In the genomic region with DNA sequence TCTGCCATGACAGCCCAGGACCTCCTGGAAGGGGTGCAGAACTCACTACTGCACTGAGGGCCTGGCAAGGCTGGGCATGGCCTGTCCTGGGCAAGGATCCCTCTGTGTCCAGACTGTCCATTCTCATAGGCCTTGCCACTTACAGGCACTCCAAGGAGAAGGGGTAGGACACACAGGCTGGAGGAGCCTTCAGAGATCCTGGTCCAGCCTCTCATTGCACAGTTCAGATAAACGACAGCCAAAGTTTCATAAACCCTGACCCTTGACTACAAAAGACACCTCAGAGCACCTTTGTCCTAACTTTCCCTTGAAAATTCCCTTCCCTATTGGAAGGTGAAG, we compare ENCODE assay signal across 20 cellular contexts. TPM values are rescaled to one million over a fixed set of nuclear protein-coding genes. Genes with fewer than 3 reads are reported as not detected.
"Had no signal": no experiment of that assay in that cellular context is flagged by ENCODE, and none has a peak within 500 bp of the region (broad histone marks: within the 10 kb centered on the region; RNA-seq: fewer than 3 reads in every experiment).

No MANE protein-coding gene starts in this region.

- H3K4me2 ChIP-seq: hepatocyte had no signal

- H3K4me3 ChIP-seq: ascending aorta, hepatocyte, ovary, uterus had no signal

- H3K9me3 ChIP-seq: ascending aorta, ovary, uterus had no signal

- H3K27ac Mint-ChIP-seq: activated CD4-positive, alpha-beta memory T cell treated with anti-CD3 and anti-CD28 coated beads for 36 hours; activated CD4-positive, alpha-beta T cell treated with anti-CD3 and anti-CD28 coated beads for 36 hours; activated CD8-positive, alpha-beta memory T cell treated with anti-CD3 and anti-CD28 coated beads, Interleukin-2, amount 10 ng/mL, durations not matched to agents 7 days and 5 days; activated naive CD4-positive, alpha-beta T cell treated with anti-CD3 and anti-CD28 coated beads for 36 hours; activated T-helper 2 cell treated with anti-CD3 and anti-CD28 coated beads, Interferon-gamma antibody, Interleukin-2, Interleukin-4, amounts not matched to agents 10 μg/mL and 5 μg/mL and 100 μg/mL, durations not matched to agents 14 hours and 24 hours and 36 hours had no signal

- H3K4me3 Mint-ChIP-seq: activated CD4-positive, alpha-beta memory T cell treated with anti-CD3 and anti-CD28 coated beads for 36 hours; activated CD4-positive, alpha-beta T cell treated with anti-CD3 and anti-CD28 coated beads for 36 hours; activated CD8-positive, alpha-beta memory T cell treated with anti-CD3 and anti-CD28 coated beads, Interleukin-2, amount 10 ng/mL, durations not matched to agents 7 days and 5 days; activated naive CD4-positive, alpha-beta T cell treated with anti-CD3 and anti-CD28 coated beads for 36 hours had no signal

- FAIRE-seq: kidney had no signal

- H3K4me1 Mint-ChIP-seq: activated CD4-positive, alpha-beta T cell treated with anti-CD3 and anti-CD28 coated beads for 36 hours; activated CD8-positive, alpha-beta memory T cell treated with anti-CD3 and anti-CD28 coated beads, Interleukin-2, amount 10 ng/mL, durations not matched to agents 7 days and 5 days had no signal

- H3K36me3 Mint-ChIP-seq: activated CD4-positive, alpha-beta memory T cell treated with anti-CD3 and anti-CD28 coated beads for 36 hours; activated CD8-positive, alpha-beta memory T cell treated with anti-CD3 and anti-CD28 coated beads, Interleukin-2, amount 10 ng/mL, durations not matched to agents 7 days and 5 days had no signal

- H3K9me3 Mint-ChIP-seq: activated T-helper 2 cell treated with anti-CD3 and anti-CD28 coated beads, Interferon-gamma antibody, Interleukin-2, Interleukin-4, amounts not matched to agents 10 μg/mL and 5 μg/mL and 100 μg/mL, durations not matched to agents 14 hours and 24 hours and 36 hours had no signal

- DNase-seq: activated CD4-positive, alpha-beta memory T cell treated with anti-CD3 and anti-CD28 coated beads for 36 hours; activated CD4-positive, alpha-beta T cell treated with anti-CD3 and anti-CD28 coated beads for 36 hours; activated CD8-positive, alpha-beta memory T cell treated with anti-CD3 and anti-CD28 coated beads, Interleukin-2, amount 10 ng/mL, durations not matched to agents 7 days and 5 days; activated naive CD4-positive, alpha-beta T cell treated with anti-CD3 and anti-CD28 coated beads for 36 hours; activated T-cell treated with anti-CD3 and anti-CD28 coated beads, Interleukin-2, amount 50 U/mL, for 1 hour; kidney; stimulated activated CD4-positive, alpha-beta T cell treated with anti-CD3 and anti-CD28 coated beads, Interleukin-12 subunit alpha, Interleukin-12 subunit beta, amount 100 ng/mL, for 4 hours; stimulated activated CD4-positive, alpha-beta T cell treated with anti-CD3 and anti-CD28 coated beads, Interleukin-2, amount 100 ng/mL, for 24 hours; T-helper 2 cell; uterus had no signal

- H3K79me2 ChIP-seq: hepatocyte had no signal

- H3K27me3 ChIP-seq: ascending aorta, hepatocyte, ovary, uterus had no signal

- H3K4me1 ChIP-seq: ascending aorta, uterus had no signal

- H3K36me3 ChIP-seq: ascending aorta, ovary, uterus had no signal

- ATAC-seq: activated CD4-positive, alpha-beta T cell treated with anti-CD3 and anti-CD28 coated beads for 36 hours; activated CD8-positive, alpha-beta memory T cell treated with anti-CD3 and anti-CD28 coated beads, Interleukin-2, amount 10 ng/mL, durations not matched to agents 7 days and 5 days had no signal

- H3K27ac ChIP-seq: ascending aorta, hepatocyte, ovary, uterus had no signal

- H2AFZ ChIP-seq: hepatocyte had no signal

RNA-seq across cellular contexts. Expression of a gene that starts 19.6 kb away (rescaled TPM):
- total RNA-seq: activated CD4-positive, alpha-beta memory T cell treated with anti-CD3 and anti-CD28 coated beads for 36 hours; activated CD4-positive, alpha-beta T cell treated with anti-CD3 and anti-CD28 coated beads for 36 hours; activated CD8-positive, alpha-beta memory T cell treated with anti-CD3 and anti-CD28 coated beads, Interleukin-2, amount 10 ng/mL, durations not matched to agents 7 days and 5 days; activated naive CD4-positive, alpha-beta T cell treated with anti-CD3 and anti-CD28 coated beads for 36 hours; activated T-helper 2 cell treated with anti-CD3 and anti-CD28 coated beads, Interferon-gamma antibody, Interleukin-2, Interleukin-4, amounts not matched to agents 10 μg/mL and 5 μg/mL and 100 μg/mL, durations not matched to agents 14 hours and 24 hours and 36 hours; ascending aorta; chondrocyte; dermis microvascular lymphatic vessel endothelial cell; epithelial cell of proximal tubule; left ventricle myocardium superior; pulmonary artery endothelial cell; sciatic nerve had no signal
